24 cellular contexts compared by ENCODE assay signal in the genomic region with DNA sequence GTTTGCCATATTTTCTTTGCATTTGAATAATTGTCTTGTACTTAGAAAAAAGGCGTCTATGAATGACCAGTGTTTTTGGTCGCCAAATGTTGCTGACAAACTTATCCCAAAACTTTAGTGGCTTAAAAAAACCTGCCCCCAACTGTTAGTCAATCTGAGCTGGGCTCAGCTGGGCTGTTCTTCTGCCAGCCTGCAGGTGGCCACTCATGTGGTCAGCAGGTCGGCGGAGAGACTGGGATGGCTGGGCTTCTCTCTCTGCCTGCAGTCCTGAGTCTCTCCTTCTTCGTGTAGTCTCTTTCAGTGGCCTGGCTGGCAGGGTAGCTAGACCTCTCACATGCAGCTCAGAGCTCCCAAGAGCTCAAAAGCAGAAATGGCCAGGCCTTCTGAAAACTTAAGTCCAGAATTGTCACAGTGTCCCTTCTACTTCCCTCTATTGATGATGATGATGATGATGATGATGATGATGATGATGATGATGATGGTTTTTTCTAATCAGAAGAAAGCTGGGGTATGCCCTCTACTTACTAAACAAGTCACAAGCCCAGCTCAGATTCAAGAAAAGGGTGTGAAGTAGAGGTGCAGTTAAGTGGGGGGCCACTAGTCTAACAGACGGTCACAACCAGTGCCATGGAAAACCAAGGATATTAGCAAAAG.
DNase-seq lines count a peak whose midpoint lies in the region; ATAC-seq and TF ChIP-seq lines count a peak whose summit lies in the region.
"Had no signal": no experiment of that assay in that cellular context is flagged by ENCODE, and none has a peak within 500 bp of the region (broad histone marks: within the 10 kb centered on the region; RNA-seq: fewer than 3 reads in every experiment).

No MANE protein-coding gene starts in this region.

- H3K27me3 Mint-ChIP-seq in neural crest cell (ENCODE audit: low read depth) (no peaks in the 10 kb centered on the region), WTC11 (ENCODE audit: low read depth) (no peaks in the 10 kb centered on the region)
- H3K27me3 Mint-ChIP-seq: dendritic cell treated with granulocyte-macrophage colony-stimulating factor and Interleukin-4, amounts not matched to agents 40 ng/mL and 50 ng/mL, for 4 days had no signal

- no peak overlapping the region for H3K27ac ChIP-seq in brain microvascular endothelial cell
- H3K27ac ChIP-seq: BLaER1, KMS-11, upper lobe of left lung had no signal

- no peaks in the 10 kb centered on the region for H3K27me3 ChIP-seq in brain microvascular endothelial cell (replicated peaks)
- H3K27me3 ChIP-seq: BLaER1, upper lobe of left lung had no signal

- H3K4me3 ChIP-seq in brain microvascular endothelial cell (ENCODE audit: low read depth, low read length) = no peak overlapping the region
- H3K4me3 ChIP-seq: BLaER1, lung, upper lobe of left lung had no signal

- H3K36me3 Mint-ChIP-seq in neural crest cell (ENCODE audit: low read depth) = peaks cover 31% of the 10 kb centered on the region
- H3K36me3 Mint-ChIP-seq in WTC11 = peaks cover 61% of the 10 kb centered on the region

- peak; percentile 3 for DNase-seq in NCI-H146 (lab: John Stamatoyannopoulos, UW)
- no peak for DNase-seq in NCI-H146 treated with DMSO at 0.1 percent for 48 hours (lab: John Stamatoyannopoulos, UW; ENCODE audit: unreplicated experiment)
- peak; percentile 15 for DNase-seq in HT1080 (ENCODE audit: low read depth)
- no peak for DNase-seq in brain microvascular endothelial cell
- DNase-seq in neural crest cell (ENCODE audit: low read depth, low spot score) = no peak
- no peak for DNase-seq in NCI-H1930 (lab: John Stamatoyannopoulos, UW)
- DNase-seq in mucosa of gallbladder (ENCODE audit: low spot score) = no peak
- DNase-seq in WTC11 (ENCODE audit: low spot score) = no peak
- DNase-seq: activated CD4-positive, alpha-beta T cell treated with anti-CD3 and anti-CD28 coated beads, Interleukin-2, amount 50 U/mL, for 4 hours; activated CD4-positive, CD25-positive, alpha-beta regulatory T cell; activated CD8-positive, alpha-beta memory T cell treated with anti-CD3 and anti-CD28 coated beads, Interleukin-2, amount 50 U/mL, for 48 hours; anterior cingulate cortex; kidney glomerular epithelial cell; NCI-H2029 treated with DMSO at 0.1 percent for 48 hours; posterior cingulate gyrus; SHP77; T1000; upper lobe of left lung had no signal

- TF ChIP-seq CTCF in brain microvascular endothelial cell (IDR thresholded peaks at IDR 0.05; ENCODE audit: low read depth, low read length, missing control alignments) = peak; percentile 47
- peak; percentile 29 for TF ChIP-seq CTCF in neural crest cell (conservative IDR thresholded peaks at IDR 0.05)
- no peak for TF ChIP-seq CTCF in WTC11 (IDR thresholded peaks at IDR 0.05)

- CTCF ChIA-PET in WTC11 (lab: Charles Lee) = interaction anchor here (1.0 to 1.3 kb wide), 3 partner anchors 11 to 110 kb away, joined by 3 to 5 read pairs (median 5); no protein-coding TSS in a partner anchor

- no peak for ATAC-seq in WTC11
- ATAC-seq: activated naive CD4-positive, alpha-beta T cell treated with anti-CD3 and anti-CD28 coated beads, Interleukin-2, amount 50 U/mL, for 72 hours had no signal

- POLR2A ChIA-PET in WTC11 (lab: Charles Lee) = interaction anchor here (0.6 kb wide), 1 partner anchor 443 kb away, joined by 8 read pairs; no protein-coding TSS in a partner anchor

- no peak overlapping the region for H3K4me3 Mint-ChIP-seq in neural crest cell
- no peak overlapping the region for H3K4me3 Mint-ChIP-seq in WTC11
- H3K4me3 Mint-ChIP-seq: dendritic cell treated with granulocyte-macrophage colony-stimulating factor and Interleukin-4, amounts not matched to agents 40 ng/mL and 50 ng/mL, for 4 days had no signal

- H3K27ac Mint-ChIP-seq in neural crest cell (ENCODE audit: unreplicated experiment) (no peak overlapping the region), WTC11 (no peak overlapping the region)
- H3K27ac Mint-ChIP-seq: activated T-helper 2 cell treated with anti-CD3 and anti-CD28 coated beads, Interferon-gamma antibody, Interleukin-2, Interleukin-4, amounts not matched to agents 10 μg/mL and 5 μg/mL and 100 μg/mL, durations not matched to agents 14 hours and 24 hours and 36 hours; dendritic cell treated with granulocyte-macrophage colony-stimulating factor and Interleukin-4, amounts not matched to agents 40 ng/mL and 50 ng/mL, for 4 days had no signal

- H3K4me1 Mint-ChIP-seq in neural crest cell = no peaks in the 10 kb centered on the region
- no peaks in the 10 kb centered on the region for H3K4me1 Mint-ChIP-seq in WTC11

- no peaks in the 10 kb centered on the region for H3K9me3 Mint-ChIP-seq in neural crest cell
- peaks cover 19% of the 10 kb centered on the region for H3K9me3 Mint-ChIP-seq in WTC11
- H3K9me3 Mint-ChIP-seq: activated naive CD4-positive, alpha-beta T cell treated with anti-CD3 and anti-CD28 coated beads, Interleukin-2, amount 50 U/mL, for 72 hours; activated T-helper 2 cell treated with anti-CD3 and anti-CD28 coated beads, Interferon-gamma antibody, Interleukin-2, Interleukin-4, amounts not matched to agents 10 μg/mL and 5 μg/mL and 100 μg/mL, durations not matched to agents 14 hours and 24 hours and 36 hours; dendritic cell treated with granulocyte-macrophage colony-stimulating factor and Interleukin-4, amounts not matched to agents 40 ng/mL and 50 ng/mL, for 4 days had no signal

- in situ Hi-C loops in brain microvascular endothelial cell (cut with HindIII; ENCODE audit: low pct_ligation_motif_present, low sequenced_read_pairs) = no loop called here

- H3K36me3 ChIP-seq in brain microvascular endothelial cell (replicated peaks) = peaks cover 40% of the 10 kb centered on the region

TF ChIP-seq in WTC11, 78 proteins besides CTCF, POLR2A, EP300 and RAD21:
- TF ChIP-seq NFATC4 (CRISPR knock-in tag; IDR thresholded peaks at IDR 0.05) = no peak
- TF ChIP-seq NR2C2 (CRISPR knock-in tag; IDR thresholded peaks at IDR 0.05) = no peak
- TF ChIP-seq TCF7 (CRISPR knock-in tag; IDR thresholded peaks at IDR 0.05; ENCODE audit: low read depth) = no peak
- TF ChIP-seq, protein P1, sequence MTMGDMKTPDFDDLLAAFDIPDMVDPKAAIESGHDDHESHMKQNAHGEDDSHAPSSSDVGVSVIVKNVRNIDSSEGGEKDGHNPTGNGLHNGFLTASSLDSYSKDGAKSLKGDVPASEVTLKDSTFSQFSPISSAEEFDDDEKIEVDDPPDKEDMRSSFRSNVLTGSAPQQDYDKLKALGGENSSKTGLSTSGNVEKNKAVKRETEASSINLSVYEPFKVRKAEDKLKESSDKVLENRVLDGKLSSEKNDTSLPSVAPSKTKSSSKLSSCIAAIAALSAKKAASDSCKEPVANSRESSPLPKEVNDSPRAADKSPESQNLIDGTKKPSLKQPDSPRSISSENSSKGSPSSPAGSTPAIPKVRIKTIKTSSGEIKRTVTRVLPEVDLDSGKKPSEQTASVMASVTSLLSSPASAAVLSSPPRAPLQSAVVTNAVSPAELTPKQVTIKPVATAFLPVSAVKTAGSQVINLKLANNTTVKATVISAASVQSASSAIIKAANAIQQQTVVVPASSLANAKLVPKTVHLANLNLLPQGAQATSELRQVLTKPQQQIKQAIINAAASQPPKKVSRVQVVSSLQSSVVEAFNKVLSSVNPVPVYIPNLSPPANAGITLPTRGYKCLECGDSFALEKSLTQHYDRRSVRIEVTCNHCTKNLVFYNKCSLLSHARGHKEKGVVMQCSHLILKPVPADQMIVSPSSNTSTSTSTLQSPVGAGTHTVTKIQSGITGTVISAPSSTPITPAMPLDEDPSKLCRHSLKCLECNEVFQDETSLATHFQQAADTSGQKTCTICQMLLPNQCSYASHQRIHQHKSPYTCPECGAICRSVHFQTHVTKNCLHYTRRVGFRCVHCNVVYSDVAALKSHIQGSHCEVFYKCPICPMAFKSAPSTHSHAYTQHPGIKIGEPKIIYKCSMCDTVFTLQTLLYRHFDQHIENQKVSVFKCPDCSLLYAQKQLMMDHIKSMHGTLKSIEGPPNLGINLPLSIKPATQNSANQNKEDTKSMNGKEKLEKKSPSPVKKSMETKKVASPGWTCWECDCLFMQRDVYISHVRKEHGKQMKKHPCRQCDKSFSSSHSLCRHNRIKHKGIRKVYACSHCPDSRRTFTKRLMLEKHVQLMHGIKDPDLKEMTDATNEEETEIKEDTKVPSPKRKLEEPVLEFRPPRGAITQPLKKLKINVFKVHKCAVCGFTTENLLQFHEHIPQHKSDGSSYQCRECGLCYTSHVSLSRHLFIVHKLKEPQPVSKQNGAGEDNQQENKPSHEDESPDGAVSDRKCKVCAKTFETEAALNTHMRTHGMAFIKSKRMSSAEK (CRISPR knock-in tag; IDR thresholded peaks at IDR 0.05; ENCODE audit: borderline replicate concordance) = no peak
- TF ChIP-seq, protein P2, sequence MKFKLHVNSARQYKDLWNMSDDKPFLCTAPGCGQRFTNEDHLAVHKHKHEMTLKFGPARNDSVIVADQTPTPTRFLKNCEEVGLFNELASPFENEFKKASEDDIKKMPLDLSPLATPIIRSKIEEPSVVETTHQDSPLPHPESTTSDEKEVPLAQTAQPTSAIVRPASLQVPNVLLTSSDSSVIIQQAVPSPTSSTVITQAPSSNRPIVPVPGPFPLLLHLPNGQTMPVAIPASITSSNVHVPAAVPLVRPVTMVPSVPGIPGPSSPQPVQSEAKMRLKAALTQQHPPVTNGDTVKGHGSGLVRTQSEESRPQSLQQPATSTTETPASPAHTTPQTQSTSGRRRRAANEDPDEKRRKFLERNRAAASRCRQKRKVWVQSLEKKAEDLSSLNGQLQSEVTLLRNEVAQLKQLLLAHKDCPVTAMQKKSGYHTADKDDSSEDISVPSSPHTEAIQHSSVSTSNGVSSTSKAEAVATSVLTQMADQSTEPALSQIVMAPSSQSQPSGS (CRISPR knock-in tag; IDR thresholded peaks at IDR 0.05; ENCODE audit: borderline replicate concordance, low read depth) = no peak
- no peak for TF ChIP-seq EMX1 (CRISPR knock-in tag; IDR thresholded peaks at IDR 0.05)
- no peak for TF ChIP-seq ZNF232 (CRISPR knock-in tag; IDR thresholded peaks at IDR 0.05)
- TF ChIP-seq, protein P3, sequence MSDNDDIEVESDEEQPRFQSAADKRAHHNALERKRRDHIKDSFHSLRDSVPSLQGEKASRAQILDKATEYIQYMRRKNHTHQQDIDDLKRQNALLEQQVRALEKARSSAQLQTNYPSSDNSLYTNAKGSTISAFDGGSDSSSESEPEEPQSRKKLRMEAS (CRISPR knock-in tag; IDR thresholded peaks at IDR 0.05) = no peak
- TF ChIP-seq ZNF396 (CRISPR knock-in tag; IDR thresholded peaks at IDR 0.05; ENCODE audit: borderline replicate concordance) = no peak
- no peak for TF ChIP-seq HMGA2 (CRISPR knock-in tag; IDR thresholded peaks at IDR 0.05)
- TF ChIP-seq, protein P4, sequence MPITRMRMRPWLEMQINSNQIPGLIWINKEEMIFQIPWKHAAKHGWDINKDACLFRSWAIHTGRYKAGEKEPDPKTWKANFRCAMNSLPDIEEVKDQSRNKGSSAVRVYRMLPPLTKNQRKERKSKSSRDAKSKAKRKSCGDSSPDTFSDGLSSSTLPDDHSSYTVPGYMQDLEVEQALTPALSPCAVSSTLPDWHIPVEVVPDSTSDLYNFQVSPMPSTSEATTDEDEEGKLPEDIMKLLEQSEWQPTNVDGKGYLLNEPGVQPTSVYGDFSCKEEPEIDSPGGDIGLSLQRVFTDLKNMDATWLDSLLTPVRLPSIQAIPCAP (CRISPR knock-in tag; IDR thresholded peaks at IDR 0.05) = no peak
- no peak for TF ChIP-seq GRHL2 (CRISPR knock-in tag; IDR thresholded peaks at IDR 0.05; ENCODE audit: insufficient replicate concordance, severe bottlenecking)

Comparison
In these comparisons a context has a peak if more than half of its experiments do, and no peak if none do; other contexts are left out.
1. DNase-seq: peak in NCI-H146 (single experiment) and HT1080 (single experiment); none in NCI-H146 treated with DMSO at 0.1 percent for 48 hours (single experiment), brain microvascular endothelial cell (single experiment), neural crest cell (single experiment), NCI-H1930 (0 of 2), mucosa of gallbladder (single experiment) and WTC11 (single experiment).